1 cellular context compared by ENCODE assay signal in genomic region chr12:76871082-76871481, GRCh38.
TF ChIP-seq lines count a peak whose summit lies in the region.

No MANE protein-coding gene starts in this region.

TF ChIP-seq in K562, 482 proteins besides CTCF, POLR2A, EP300 and RAD21 (continued from another document and continues in another):
- TF ChIP-seq CHD7 (IDR thresholded peaks at IDR 0.05; ENCODE audit: low read depth, low read length) (no peak), ZNF253 (CRISPR knock-in tag; conservative IDR thresholded peaks at IDR 0.05) (no peak), ZC3H4 (CRISPR knock-in tag; IDR thresholded peaks at IDR 0.05; ENCODE audit: borderline replicate concordance) (no peak), MTA3 (IDR thresholded peaks at IDR 0.05; ENCODE audit: borderline replicate concordance) (peak; percentile 79), HMBOX1 (IDR thresholded peaks at IDR 0.05) (0 out of 2 replicates have a peak, but pooled peaks have one; percentile 12), KDM2B (CRISPR knock-in tag; IDR thresholded peaks at IDR 0.05) (no peak), ARID1B (IDR thresholded peaks at IDR 0.05) (peak; percentile 77), SMARCC2 (IDR thresholded peaks at IDR 0.05; ENCODE audit: low read depth) (no peak), CTBP1 (IDR thresholded peaks at IDR 0.05; ENCODE audit: borderline replicate concordance) (peak; percentile 63; the same call in 1 of the 2 replicates), DPF2 (IDR thresholded peaks at IDR 0.05) (peak; percentile 70), TOE1 (IDR thresholded peaks at IDR 0.05; ENCODE audit: borderline replicate concordance) (no peak), TOE1 (CRISPR knock-in tag; IDR thresholded peaks at IDR 0.05; ENCODE audit: borderline replicate concordance, low read depth) (no peak), TGIF2 (CRISPR knock-in tag; IDR thresholded peaks at IDR 0.05) (no peak), ZNF316 (IDR thresholded peaks at IDR 0.05) (no peak), SMARCA5 (IDR thresholded peaks at IDR 0.05) (no peak), ZNF217 (CRISPR knock-in tag; IDR thresholded peaks at IDR 0.05) (no peak), NR3C1 (CRISPR knock-in tag; IDR thresholded peaks at IDR 0.05) (no peak), ZNF740 (CRISPR knock-in tag; IDR thresholded peaks at IDR 0.05) (no peak), ZNF740 (tag; IDR thresholded peaks at IDR 0.05) (no peak), ZBTB1 (CRISPR knock-in tag; IDR thresholded peaks at IDR 0.05; ENCODE audit: borderline replicate concordance, low read depth) (no peak), PHTF2 (CRISPR knock-in tag; IDR thresholded peaks at IDR 0.05) (no peak), PML (IDR thresholded peaks at IDR 0.05; ENCODE audit: low read length) (no peak), KDM4B (IDR thresholded peaks at IDR 0.05; ENCODE audit: borderline replicate concordance in 2 of 2, low read depth in 1 of 2) (no peak), ETV6 (IDR thresholded peaks at IDR 0.05; ENCODE audit: borderline replicate concordance in 1 of 2, low read depth in 2 of 2, low read length in 1 of 2) (no peak), ETV6 (CRISPR knock-in tag; IDR thresholded peaks at IDR 0.05; ENCODE audit: borderline replicate concordance) (no peak), ZNF232 (CRISPR knock-in tag; IDR thresholded peaks at IDR 0.05) (no peak), GABPB2 (CRISPR knock-in tag; conservative IDR thresholded peaks at IDR 0.05) (no peak), SMARCE1 (IDR thresholded peaks at IDR 0.05) (peak; percentile 39; the same call in 1 of the 2 replicates), SRSF7 (optimal IDR thresholded peaks at IDR 0.05; ENCODE audit: low read depth, low read length) (no peak), POLR2AphosphoS5 (IDR thresholded peaks at IDR 0.05; ENCODE audit: control insufficient read depth, insufficient read depth, low read depth, low read length) (0 out of 2 replicates have a peak, but pooled peaks have one; percentile 32), NCOA2 (IDR thresholded peaks at IDR 0.05; ENCODE audit: partially characterized antibody in 2 of 2) (no peak), ZNF592 (IDR thresholded peaks at IDR 0.05) (no peak), ZNF699 (CRISPR knock-in tag; IDR thresholded peaks at IDR 0.05; ENCODE audit: insufficient replicate concordance) (no peak), PBX2 (CRISPR knock-in tag; IDR thresholded peaks at IDR 0.05; ENCODE audit: low read depth) (peak; percentile 47; the same call in 1 of the 2 replicates), PBX2 (tag; conservative IDR thresholded peaks at IDR 0.05; ENCODE audit: low read depth) (peak; percentile 84), NCOR1 (IDR thresholded peaks at IDR 0.05) (peak; percentile 22; the same call in 1 of the 2 replicates), STAT6 (CRISPR knock-in tag; IDR thresholded peaks at IDR 0.05) (no peak), MEIS2 (IDR thresholded peaks at IDR 0.05; ENCODE audit: partially characterized antibody) (peak; percentile 97)
